In the genomic region with DNA sequence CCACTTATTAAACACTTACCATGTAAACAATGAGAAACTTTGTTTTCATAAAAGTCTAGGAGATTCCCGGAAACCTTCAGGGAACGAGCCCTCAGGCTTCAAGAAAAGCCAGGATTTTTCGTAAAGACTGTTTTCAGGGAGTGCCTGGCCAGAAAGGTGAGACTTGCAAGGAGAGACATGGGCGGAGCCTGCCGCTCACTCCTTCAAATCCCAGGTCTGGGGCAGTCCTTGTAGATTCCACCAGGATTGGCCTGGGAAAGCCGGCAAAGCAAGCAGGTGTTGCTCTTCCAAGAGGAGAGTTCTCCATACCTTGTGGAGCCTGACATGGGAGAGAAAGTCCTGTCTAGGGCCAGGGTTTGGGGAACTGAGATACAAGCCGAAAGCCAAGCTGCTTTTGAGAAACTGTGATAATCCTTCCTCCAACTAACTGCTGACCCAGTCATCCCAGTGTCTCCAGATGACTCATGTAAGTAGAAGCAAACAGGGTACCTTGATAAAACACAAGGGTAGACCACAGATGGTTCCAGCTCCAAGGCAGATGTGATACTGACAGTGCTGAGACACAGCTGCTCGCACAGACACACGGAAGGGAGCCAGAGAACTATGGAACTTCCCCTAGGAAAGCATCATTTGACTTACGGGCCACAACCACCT, we compare ENCODE assay signal across 8 cellular contexts.
A peak's percentile ranks its signal among the peaks of the same experiment; 100 is the strongest.
DNase-seq lines count a peak whose midpoint lies in the region; ATAC-seq, FAIRE-seq and TF ChIP-seq lines count a peak whose summit lies in the region.

No MANE protein-coding gene starts in this region.

- H2BK120ac ChIP-seq in H9 (ENCODE audit: low read depth, low read length, poor library complexity, severe bottlenecking) = no peak overlapping the region

- H2AK5ac ChIP-seq in H9 (ENCODE audit: insufficient read length, low read length) = no peak overlapping the region

- H3K4me2 ChIP-seq in H9 (ENCODE audit: insufficient read depth, insufficient read length, low read length) (no peak overlapping the region), PC-3 (ENCODE audit: low read length) (0 out of 2 replicates have a peak overlapping the region, but pooled peaks have one; percentile 1), keratinocyte (ENCODE audit: control insufficient read depth, extremely low read depth, insufficient read depth, low read depth, low read length) (peak overlapping the region; percentile 55)

- no peaks in the 10 kb centered on the region for H3K9me2 ChIP-seq in PC-3 (replicated peaks; ENCODE audit: low read length)

- no peak overlapping the region for H3K4me3 Mint-ChIP-seq in H9

- no peak overlapping the region for H3K4ac ChIP-seq in H9 (ENCODE audit: low read depth, low read length)

- H4K20me1 ChIP-seq in H9 (ENCODE audit: control insufficient read depth, insufficient read depth, insufficient read length) (no peaks in the 10 kb centered on the region), PC-3 (ENCODE audit: low read length) (no peaks in the 10 kb centered on the region), keratinocyte (ENCODE audit: control insufficient read depth, extremely low read depth, insufficient read depth, low read length) (no peaks in the 10 kb centered on the region)

- H3K4me1 Mint-ChIP-seq in H9 = peaks cover 0 to 4% of the 10 kb centered on the region in 2 experiments; a peak in 1 of 4 replicates

- H3K27me3 ChIP-seq in H9 (ENCODE audit: insufficient read depth, low read length) (no peaks in the 10 kb centered on the region; the same call in 1 of the 2 replicates), PC-3 (ENCODE audit: low read length) (no peaks in the 10 kb centered on the region), keratinocyte (ENCODE audit: control insufficient read depth, extremely low read depth, insufficient read depth, low read length) (no peaks in the 10 kb centered on the region)

- dilution Hi-C loops in keratinocyte (cut with MboI; ENCODE audit: extremely low pct_ligation_motif_present, low sequenced_read_pairs) = no loop called here

- no peak overlapping the region for H3K14ac ChIP-seq in H9 (ENCODE audit: insufficient read depth, low read length)

- H3K9me3 Mint-ChIP-seq in H9 = no peaks in the 10 kb centered on the region

- H3K9me1 ChIP-seq in keratinocyte (ENCODE audit: control insufficient read depth, extremely low read depth, insufficient read depth, low read length) = no peaks in the 10 kb centered on the region

- H3K79me2 ChIP-seq in H9 (ENCODE audit: insufficient read depth, low read length) (no peaks in the 10 kb centered on the region), PC-3 (ENCODE audit: low read length) (no peaks in the 10 kb centered on the region), keratinocyte (ENCODE audit: control insufficient read depth, insufficient read depth, low read length) (no peaks in the 10 kb centered on the region)

- H3K36me3 Mint-ChIP-seq in H9 (ENCODE audit: insufficient read depth in 1 of 3, low read depth in 3 of 3) = no peaks in the 10 kb centered on the region

- H3K23ac ChIP-seq in H9 (ENCODE audit: insufficient read length, low read depth, low read length) = no peak overlapping the region

- TF ChIP-seq CTCF in H9 (conservative IDR thresholded peaks at IDR 0.05) = no peak
- TF ChIP-seq CTCF in PC-3 (conservative IDR thresholded peaks at IDR 0.05; ENCODE audit: low read depth, low read length) = no peak
- TF ChIP-seq CTCF in keratinocyte (optimal IDR thresholded peaks at IDR 0.05 in 1 of 3, IDR thresholded peaks at IDR 0.05 in 1 of 3, conservative IDR thresholded peaks at IDR 0.05 in 1 of 3; ENCODE audit: extremely low read depth in 1 of 3, insufficient read depth in 2 of 3, low read length in 3 of 3) = no peak

- WGBS in H9 (ENCODE audit: extremely low coverage, insufficient read length, low lambda C conversion rate) = no CpG with 5 or more reads among the region's 10 CpGs

- H3K27me3 Mint-ChIP-seq in H9 (ENCODE audit: low read depth) = no peaks in the 10 kb centered on the region

- POLR2A ChIA-PET in PC-3 (lab: Charles Lee; ENCODE audit: unreplicated experiment) = no interaction called here

- FAIRE-seq in keratinocyte (lab: Jason Lieb, UNC) = peak; percentile 73

- no peak overlapping the region for H3K27ac ChIP-seq in H9 (ENCODE audit: insufficient read length, low read depth, low read length)
- H3K27ac ChIP-seq in PC-3 (ENCODE audit: low read length) = no peak overlapping the region
- peak overlapping the region; percentile 81 for H3K27ac ChIP-seq in keratinocyte (ENCODE audit: control insufficient read depth, insufficient read depth, low read length)

- no peak overlapping the region for H4K91ac ChIP-seq in H9 (ENCODE audit: insufficient read length, low read depth, low read length)

- no peaks in the 10 kb centered on the region for H3K79me1 ChIP-seq in H9 (ENCODE audit: insufficient read depth, low read depth, low read length, poor library complexity, severe bottlenecking)

- H4K5ac ChIP-seq in H9 (ENCODE audit: insufficient read length, low read depth, low read length) = no peak overlapping the region

- H3K36me3 ChIP-seq in PC-3 (ENCODE audit: low read depth, low read length) (no peaks in the 10 kb centered on the region; the same call in 1 of the 2 replicates), keratinocyte (ENCODE audit: control insufficient read depth in 2 of 2, extremely low read depth in 1 of 2, insufficient read depth in 2 of 2, low read length in 2 of 2) (peaks cover 3 to 9% of the 10 kb centered on the region in 2 experiments)

- peak; percentile 78 for ATAC-seq in GM18511 (IDR thresholded peaks at IDR 0.05; ENCODE audit: unreplicated experiment)
- ATAC-seq in PC-3 = peak; percentile 69

- no peak overlapping the region for H2BK15ac ChIP-seq in H9 (ENCODE audit: low read depth, low read length)

- H3K9me3 ChIP-seq in H9 (ENCODE audit: control insufficient read depth, low read depth, low read length) = no peaks in the 10 kb centered on the region
- H3K9me3 ChIP-seq in PC-3 (ENCODE audit: low read length) = no peaks in the 10 kb centered on the region
- no peaks in the 10 kb centered on the region for H3K9me3 ChIP-seq in keratinocyte (ENCODE audit: control insufficient read depth, low read depth, low read length)

- DNase-seq in H9 (peak; percentile 73), PC-3 (peak; percentile 30), keratinocyte (ENCODE audit: low read depth, low spot score) (no peak), HuH-7 (ENCODE audit: low spot score) (no peak), D341Med (ENCODE audit: low spot score) (no peak), HT-29 (ENCODE audit: low spot score) (no peak)
- no peak for DNase-seq in activated T-cell treated with anti-CD3 and anti-CD28 coated beads, Interleukin-2, amount 50 U/mL, for 48 hours

- no peaks in the 10 kb centered on the region for H3K23me2 ChIP-seq in H9 (ENCODE audit: insufficient read length, low read depth, low read length, poor library complexity, severe bottlenecking)

- no peak overlapping the region for H3K9ac ChIP-seq in H9 (ENCODE audit: extremely low read depth, insufficient read length, low read length)
- no peak overlapping the region for H3K9ac ChIP-seq in PC-3 (ENCODE audit: low read length)
- peak overlapping the region; percentile 66 for H3K9ac ChIP-seq in keratinocyte (ENCODE audit: control insufficient read depth, extremely low read depth, insufficient read depth, low read length)

- H3K4me3 ChIP-seq in PC-3 (ENCODE audit: low read length) = no peak overlapping the region
- peak overlapping the region in 1 of 3 experiments; percentile 22 for H3K4me3 ChIP-seq in keratinocyte (ENCODE audit: control insufficient read depth in 2 of 3, extremely low read depth in 1 of 3, insufficient read depth in 2 of 3, low read depth in 1 of 3, low read length in 3 of 3)

- H3K4me1 ChIP-seq in H9 (ENCODE audit: insufficient read depth, low read length) (no peaks in the 10 kb centered on the region; the same call in 1 of the 2 replicates), PC-3 (ENCODE audit: insufficient read depth, low read length) (peaks cover 12% of the 10 kb centered on the region), keratinocyte (ENCODE audit: control insufficient read depth, extremely low read depth, insufficient read depth, low read length) (peaks cover 29% of the 10 kb centered on the region)

- H4K8ac ChIP-seq in H9 (replicated peaks; ENCODE audit: insufficient read length, low read depth, low read length) = no peak overlapping the region

- intact Hi-C loops in PC-3 (cut with micrococcal nuclease) = no loop called here

- H3K56ac ChIP-seq in H9 (ENCODE audit: insufficient read length, low read depth, low read length) = no peak overlapping the region

- H3F3A ChIP-seq in PC-3 (ENCODE audit: low read length, unreplicated experiment) = no peaks in the 10 kb centered on the region

- H2BK5ac ChIP-seq in H9 (ENCODE audit: insufficient read length, low read length) = no peak overlapping the region

- no TSS peak for BruUV-seq in PC-3 (replicated peaks; lab: Mats Ljungman, UMichigan)

- H2BK12ac ChIP-seq in H9 (ENCODE audit: insufficient read length, low read depth, low read length) = no peak overlapping the region

- no peak overlapping the region for H3K18ac ChIP-seq in H9 (ENCODE audit: insufficient read length, low read depth, low read length)

- CTCF ChIA-PET in PC-3 (lab: Charles Lee) = no interaction called here

- H3K27ac Mint-ChIP-seq in H9 = no peak overlapping the region

- H3T11ph ChIP-seq in H9 (ENCODE audit: low read length) = no peak overlapping the region

- no peak overlapping the region for H2BK20ac ChIP-seq in H9 (ENCODE audit: low read depth, low read length, poor library complexity, severe bottlenecking)

- H2AFZ ChIP-seq in H9 (ENCODE audit: low read length) (no peak overlapping the region), PC-3 (ENCODE audit: low read length) (no peak overlapping the region), keratinocyte (ENCODE audit: control insufficient read depth, low read length) (peak overlapping the region; percentile 57)

Comparison
In these comparisons a context has a peak if more than half of its experiments do, and no peak if none do; other contexts are left out.
1. DNase-seq: peak in H9 (single experiment) and PC-3 (single experiment); none in keratinocyte (single experiment), HuH-7 (single experiment), D341Med (single experiment), activated T-cell treated with anti-CD3 and anti-CD28 coated beads, Interleukin-2, amount 50 U/mL, for 48 hours (0 of 2) and HT-29 (single experiment).